8 cellular contexts compared by ENCODE assay signal in genomic region chr22:39242389-39242808, GRCh38. TPM values are rescaled to one million over a fixed set of nuclear protein-coding genes. Genes with fewer than 3 reads are reported as not detected.
A peak's percentile ranks its signal among the peaks of the same experiment; 100 is the strongest.
DNase-seq lines count a peak whose midpoint lies in the region; ATAC-seq, FAIRE-seq and TF ChIP-seq lines count a peak whose summit lies in the region.

No MANE protein-coding gene starts in this region.

- H3K36me3 ChIP-seq in adrenal gland (replicated peaks in 1 of 2) (no peaks in the 10 kb centered on the region), iPS-18a (ENCODE audit: control insufficient read depth, low read depth, low read length) (no peaks in the 10 kb centered on the region)

- H3K4me1 ChIP-seq in adrenal gland (replicated peaks in 1 of 2) (peaks cover 14 to 27% of the 10 kb centered on the region in 2 donors), iPS-18a (ENCODE audit: control insufficient read depth, low read depth, low read length) (peaks cover 8% of the 10 kb centered on the region)

- DNase-seq in GM12864 (ENCODE audit: low read depth) (no peak), adrenal gland (no peak), NCI-H2227 treated with DMSO at 0.1 percent for 48 hours (lab: John Stamatoyannopoulos, UW) (no peak), frontal cortex (ENCODE audit: low spot score in 2 of 2) (no peak), G401 (ENCODE audit: low spot score) (no peak), left colon (no peak)

- no peak for ATAC-seq in left colon

- H3K27me3 ChIP-seq in adrenal gland (no peaks in the 10 kb centered on the region), iPS-18a (ENCODE audit: control insufficient read depth, insufficient read depth, low read length) (peaks cover 92% of the 10 kb centered on the region)

- FAIRE-seq in frontal cortex (lab: Jason Lieb, UNC) = no peak

- in situ Hi-C loops in G401 (cut with HindIII; ENCODE audit: low sequenced_read_pairs) = no loop called here

- peak overlapping the region; percentile 25 for H3K4me3 ChIP-seq in GM12864 (ENCODE audit: low read depth, low read length)
- H3K4me3 ChIP-seq in adrenal gland = peak overlapping the region in 3 of 4 donors; percentile 1 to 52 (median 24)
- peak overlapping the region; percentile 54 for H3K4me3 ChIP-seq in iPS-18a (ENCODE audit: low read length)
- peak overlapping the region; percentile 38 to 64 (median 56) for H3K4me3 ChIP-seq in skin epidermis

- TF ChIP-seq CTCF in GM12864 (IDR thresholded peaks at IDR 0.05; ENCODE audit: low read depth, low read length, missing control alignments) (no peak), adrenal gland (IDR thresholded peaks at IDR 0.05) (no peak)

- WGBS in adrenal gland, 4 donors = 0 to 1% (median 1%) methylated on average over 4 to 54 of the region's 54 CpGs; no CpG with 5 or more reads in 1 of the 4 donors

- H3K9ac ChIP-seq in iPS-18a (ENCODE audit: low read length) = peak overlapping the region; percentile 17

- intact Hi-C loops in adrenal gland (cut with DNase I) = no loop called here
- intact Hi-C loops in left colon (cut with DNase I, micrococcal nuclease) = no loop called here

- H3K27ac ChIP-seq in adrenal gland (peak overlapping the region in 4 of 5 donors; percentile 9 to 50 (median 34)), iPS-18a (ENCODE audit: low read length) (no peak overlapping the region), skin epidermis (peak overlapping the region; percentile 39 to 92 (median 79))

- no peaks in the 10 kb centered on the region for H3K9me3 ChIP-seq in adrenal gland (replicated peaks in 1 of 3)
- no peaks in the 10 kb centered on the region for H3K9me3 ChIP-seq in iPS-18a (ENCODE audit: control insufficient read depth, low read depth, low read length)

- TF ChIP-seq POLR2A in adrenal gland (IDR thresholded peaks at IDR 0.05) = no peak

RNA-seq across cellular contexts. Expression of gene PDGFB, which starts 2.4 kb away (rescaled TPM):
- total RNA-seq in adrenal gland (10 to 100 TPM in 1 of 8 donors, 1 to 10 TPM in 7; 2.5 to 10.9 (median 6.8) TPM), frontal cortex (2.0 TPM), left colon (1 to 10 TPM; 2.7 to 5.3 TPM)
- 1 to 10 TPM; 4.0 to 8.7 (median 6.0) TPM for polyA plus RNA-seq in adrenal gland
- total RNA-seq in G401 (2014; rRNA removed; shearing (Covaris generic)) = 5.0 and 17.1 TPM in 2 replicates
